In the genomic region with DNA sequence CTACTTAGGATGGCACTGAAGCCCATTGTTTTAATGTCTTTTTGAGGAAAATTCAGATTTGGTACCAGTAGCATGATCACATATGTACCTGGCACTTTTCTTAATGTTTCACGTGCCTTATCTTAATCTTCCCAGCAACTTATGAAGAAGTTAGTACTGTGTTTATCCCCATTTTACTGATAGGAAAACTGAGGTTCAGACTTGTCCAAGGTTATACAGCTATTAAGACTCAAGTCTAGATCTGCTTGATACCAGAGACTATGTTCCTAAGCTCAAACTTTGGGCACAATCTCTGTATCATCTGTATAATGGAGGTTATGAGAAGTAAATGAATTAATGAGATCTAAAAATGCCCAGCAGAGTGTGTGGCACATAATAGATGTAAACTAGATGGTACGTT, we compare ENCODE assay signal across 24 cellular contexts.
"Had no signal": no experiment of that assay in that cellular context is flagged by ENCODE, and none has a peak within 500 bp of the region (broad histone marks: within the 10 kb centered on the region; RNA-seq: fewer than 3 reads in every experiment).

No MANE protein-coding gene starts in this region.

- H3K27ac ChIP-seq: parathyroid adenoma, psoas muscle, spleen, thyroid gland, upper lobe of right lung had no signal

- H3K27me3 Mint-ChIP-seq: naive thymus-derived CD4-positive, alpha-beta T cell had no signal

- H3K4me3 ChIP-seq: adrenal gland, psoas muscle, spleen, thyroid gland, upper lobe of right lung had no signal

- DNase-seq: activated CD4-positive, alpha-beta T cell treated with anti-CD3 and anti-CD28 coated beads for 48 hours; activated CD4-positive, alpha-beta T cell treated with anti-CD3 and anti-CD28 coated beads, Interleukin-2, amount 50 U/mL, for 48 hours; activated CD8-positive, alpha-beta memory T cell treated with anti-CD3 and anti-CD28 coated beads, Interleukin-2, amount 50 U/mL, for 48 hours; activated naive CD4-positive, alpha-beta T cell; activated T-cell treated with anti-CD3 and anti-CD28 coated beads, Interleukin-2, amount 50 U/mL, for 4 hours; adrenal gland; caudate nucleus; cortex of kidney; foreskin fibroblast; hippocampal formation; left colon; midbrain; naive thymus-derived CD4-positive, alpha-beta T cell; nucleus accumbens; psoas muscle; spleen; stimulated activated naive CD8-positive, alpha-beta T cell treated with anti-CD3 and anti-CD28 coated beads, Interleukin-15, Interleukin-2, amounts not matched to agents 100 U/mL and 50 U/mL, for 24 hours; T-helper 1 cell; thyroid gland; upper lobe of right lung had no signal

- ATAC-seq: activated CD4-positive, CD25-positive, alpha-beta regulatory T cell treated with anti-CD3 and anti-CD28 coated beads, Interleukin-2, amount 50 U/mL, for 24 hours; activated naive CD4-positive, alpha-beta T cell treated with anti-CD3 and anti-CD28 coated beads, Interleukin-2, amount 50 U/mL, for 72 hours; activated T-cell treated with anti-CD3 and anti-CD28 coated beads, Interleukin-2, amount 50 U/mL, for 4 hours; left colon; naive thymus-derived CD4-positive, alpha-beta T cell; stimulated activated naive CD8-positive, alpha-beta T cell treated with anti-CD3 and anti-CD28 coated beads, Interleukin-15, Interleukin-2, amounts not matched to agents 100 U/mL and 50 U/mL, for 24 hours; upper lobe of right lung had no signal

- H3K9me3 ChIP-seq: adrenal gland, psoas muscle, spleen, thyroid gland, upper lobe of right lung had no signal

- H2AFZ ChIP-seq: parathyroid adenoma had no signal

- H3K9ac ChIP-seq: parathyroid adenoma had no signal

- H3K27ac Mint-ChIP-seq: activated naive CD4-positive, alpha-beta T cell treated with anti-CD3 and anti-CD28 coated beads, Interleukin-2, amount 50 U/mL, for 72 hours; naive thymus-derived CD4-positive, alpha-beta T cell; T-helper 2 cell treated with Interferon-gamma antibody and Interleukin-4, amounts not matched to agents 5 μg/mL and 100 μg/mL, for 36 hours had no signal

- H3K27me3 ChIP-seq: adrenal gland, spleen, thyroid gland, upper lobe of right lung had no signal

- H3K4me3 Mint-ChIP-seq: activated T-cell treated with anti-CD3 and anti-CD28 coated beads, Interleukin-2, amount 50 U/mL, for 4 hours; naive thymus-derived CD4-positive, alpha-beta T cell; T-helper 2 cell treated with Interferon-gamma antibody and Interleukin-4, amounts not matched to agents 5 μg/mL and 100 μg/mL, for 36 hours had no signal

- H3K9me3 Mint-ChIP-seq: activated T-cell treated with anti-CD3 and anti-CD28 coated beads, Interleukin-2, amount 50 U/mL, for 4 hours had no signal

- H3K79me2 ChIP-seq: parathyroid adenoma had no signal

- H3K4me1 ChIP-seq: adrenal gland, parathyroid adenoma, upper lobe of right lung had no signal

- H3K36me3 ChIP-seq: adrenal gland, spleen, thyroid gland, upper lobe of right lung had no signal
